ENCODE assay signal across 8 cellular contexts in genomic region chr11:72102631-72102945, GRCh38. TPM values are rescaled to one million over a fixed set of nuclear protein-coding genes. Genes with fewer than 3 reads are reported as not detected.
DNase-seq lines count a peak whose midpoint lies in the region; ATAC-seq and TF ChIP-seq lines count a peak whose summit lies in the region.

No MANE protein-coding gene starts in this region.

- H3K27me3 ChIP-seq in body of pancreas (no peaks in the 10 kb centered on the region), mesenchymal stem cell (ENCODE audit: control insufficient read depth in 1 of 2, insufficient read depth in 1 of 2, low read length in 2 of 2) (no peaks in the 10 kb centered on the region)

- H2BK15ac ChIP-seq in mesenchymal stem cell (ENCODE audit: low read depth, poor library complexity, severe bottlenecking) = peak overlapping the region; percentile 68

- H2BK5ac ChIP-seq in mesenchymal stem cell (ENCODE audit: low read depth, low read length, poor library complexity, severe bottlenecking) = peak overlapping the region; percentile 90

- H3K14ac ChIP-seq in mesenchymal stem cell (ENCODE audit: low read length in 2 of 2) = peak overlapping the region in 1 of 2 experiments; percentile 94

- ATAC-seq in HG03025 (IDR thresholded peaks at IDR 0.05; ENCODE audit: low FRiP score, unreplicated experiment) = peak; percentile 3
- no peak for ATAC-seq in body of pancreas
- no peak for ATAC-seq in HG02884 (IDR thresholded peaks at IDR 0.05; ENCODE audit: unreplicated experiment)

- peak overlapping the region; percentile 23 for H2AK5ac ChIP-seq in mesenchymal stem cell (ENCODE audit: low read length, severe bottlenecking)

- peak overlapping the region; percentile 62 for H2BK120ac ChIP-seq in mesenchymal stem cell (ENCODE audit: low read depth, low read length)

- peaks cover 30% of the 10 kb centered on the region for H3K79me1 ChIP-seq in mesenchymal stem cell (replicated peaks; ENCODE audit: low read length, poor library complexity, severe bottlenecking)

- H3K27ac ChIP-seq in 22Rv1 (peak overlapping the region; percentile 82), body of pancreas (peak overlapping the region; percentile 84 to 95 (median 88)), mesenchymal stem cell (ENCODE audit: low read length, poor library complexity, severe bottlenecking) (peak overlapping the region; percentile 95)

- TF ChIP-seq CTCF in 22Rv1 (IDR thresholded peaks at IDR 0.05) (no peak), body of pancreas (IDR thresholded peaks at IDR 0.05) (no peak)

- H3K4ac ChIP-seq in mesenchymal stem cell (ENCODE audit: low read depth in 1 of 2, low read length in 2 of 2) = peak overlapping the region; percentile 92 to 97

- H4K8ac ChIP-seq in mesenchymal stem cell (ENCODE audit: low read length) = peak overlapping the region; percentile 99

- H3K9me3 ChIP-seq in body of pancreas (no peaks in the 10 kb centered on the region), mesenchymal stem cell (ENCODE audit: control insufficient read depth, low read length) (no peaks in the 10 kb centered on the region)

- DNase-seq in body of pancreas (no peak), mesenchymal stem cell (no peak), globus pallidus (ENCODE audit: low spot score) (no peak), SIG-M5 (lab: John Stamatoyannopoulos, UW) (no peak), AG08396 (ENCODE audit: low spot score) (no peak)

- 1% methylated on average over 9 of the region's 9 CpGs for WGBS in body of pancreas, 2 donors
- WGBS in mesenchymal stem cell = 4% methylated on average over 6 of the region's 9 CpGs

- H4K91ac ChIP-seq in mesenchymal stem cell (ENCODE audit: low read length) = peak overlapping the region; percentile 94

- H2BK12ac ChIP-seq in mesenchymal stem cell (ENCODE audit: low read length in 2 of 2) = no peak overlapping the region

- no peak overlapping the region for H2AFZ ChIP-seq in mesenchymal stem cell (ENCODE audit: low read depth, low read length)

- peak overlapping the region in 1 of 2 experiments; percentile 43 for H3K23ac ChIP-seq in mesenchymal stem cell (ENCODE audit: low read length in 2 of 2)

- peak overlapping the region; percentile 99 for H3K9ac ChIP-seq in mesenchymal stem cell (ENCODE audit: low read length)

- H3K4me1 ChIP-seq in body of pancreas = peaks cover 27% of the 10 kb centered on the region
- H3K4me1 ChIP-seq in mesenchymal stem cell (ENCODE audit: control insufficient read depth, insufficient read depth, low read depth, low read length) = peaks cover 11% of the 10 kb centered on the region

- H3K4me2 ChIP-seq in mesenchymal stem cell (ENCODE audit: low read length, poor library complexity, severe bottlenecking) = peak overlapping the region; percentile 78

- peak overlapping the region; percentile 95 to 98 for H3K18ac ChIP-seq in mesenchymal stem cell (ENCODE audit: low read depth in 1 of 2, low read length in 2 of 2)

- no peak for TF ChIP-seq POLR2A in body of pancreas (IDR thresholded peaks at IDR 0.05)

- H3K36me3 ChIP-seq in body of pancreas (replicated peaks in 1 of 2; ENCODE audit: insufficient read depth in 1 of 2, low read depth in 2 of 2) (peaks cover 14 to 15% of the 10 kb centered on the region in 2 donors), mesenchymal stem cell (ENCODE audit: control insufficient read depth in 1 of 2, insufficient read depth in 2 of 2, low read depth in 1 of 2, low read length in 2 of 2) (peaks cover 23 to 36% of the 10 kb centered on the region in 2 experiments)

- intact Hi-C loops in body of pancreas (cut with DNase I) = no loop called here

- peak overlapping the region; percentile 37 to 80 for H3K4me3 ChIP-seq in body of pancreas
- H3K4me3 ChIP-seq in mesenchymal stem cell (ENCODE audit: insufficient read depth in 1 of 2, low read depth in 1 of 2, low read length in 2 of 2) = peak overlapping the region; percentile 85 to 88

RNA-seq across cellular contexts. Expression of gene LAMTOR1, which starts 0.5 kb away (rescaled TPM):
- 10 to 100 TPM; 65.6 to 66.9 TPM for total RNA-seq in body of pancreas
- polyA plus RNA-seq in mesenchymal stem cell (2013, experiment 1 of 2) = 135 TPM
- 137 TPM for polyA plus RNA-seq in mesenchymal stem cell (2013, experiment 2 of 2)

RNA-seq across cellular contexts. Expression of gene TOMT, which starts 3.1 kb away (rescaled TPM):
- not detected for total RNA-seq in body of pancreas
- polyA plus RNA-seq in mesenchymal stem cell (2013, experiment 1 of 2) = not detected
- polyA plus RNA-seq in mesenchymal stem cell (2013, experiment 2 of 2) = not detected

RNA-seq across cellular contexts. Expression of gene ANAPC15, which starts 9.9 kb away (rescaled TPM):
- 10 to 100 TPM; 14.2 to 22.1 TPM for total RNA-seq in body of pancreas
- polyA plus RNA-seq in mesenchymal stem cell (2013, experiment 1 of 2) = 35.1 TPM
- polyA plus RNA-seq in mesenchymal stem cell (2013, experiment 2 of 2) = 36.7 TPM

RNA-seq across cellular contexts. Expression of gene LRRC51, which starts 21.9 kb away (rescaled TPM):
- total RNA-seq in body of pancreas = 1 to 10 TPM; 2.3 to 9.9 TPM
- 3.2 TPM for polyA plus RNA-seq in mesenchymal stem cell (2013, experiment 1 of 2)
- 3.9 TPM for polyA plus RNA-seq in mesenchymal stem cell (2013, experiment 2 of 2)

RNA-seq across cellular contexts. Expression of gene NUMA1, which starts 22.2 kb away (rescaled TPM):
- total RNA-seq in body of pancreas = 100 to 1,000 TPM; 173 to 191 TPM
- 54.5 TPM for polyA plus RNA-seq in mesenchymal stem cell (2013, experiment 1 of 2)
- polyA plus RNA-seq in mesenchymal stem cell (2013, experiment 2 of 2) = 49.1 TPM
